8 cellular contexts compared by ENCODE assay signal in the genomic region with DNA sequence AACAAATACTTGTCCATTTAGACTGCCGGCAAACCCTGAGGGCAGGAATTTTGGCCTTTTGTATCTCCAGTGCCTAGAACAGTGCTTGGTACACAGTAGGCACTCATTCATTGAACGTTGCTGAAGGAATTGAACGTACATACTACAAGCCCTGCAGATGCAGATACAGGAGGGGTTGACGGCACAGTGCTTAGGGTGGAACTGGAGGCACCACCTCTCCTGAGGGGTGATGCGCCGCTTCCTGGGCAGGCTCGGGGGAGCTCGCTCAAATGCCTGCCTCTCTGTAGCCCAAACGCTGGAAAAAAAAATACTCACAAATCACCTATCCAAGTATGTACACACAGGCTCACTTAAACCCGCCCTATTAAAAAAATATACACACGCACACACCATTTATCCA. TPM values are rescaled to one million over a fixed set of nuclear protein-coding genes. Genes with fewer than 3 reads are reported as not detected.
DNase-seq lines count a peak whose midpoint lies in the region; ATAC-seq, FAIRE-seq and TF ChIP-seq lines count a peak whose summit lies in the region.

No MANE protein-coding gene starts in this region.

- no peaks in the 10 kb centered on the region for H3K9me3 ChIP-seq in OCI-LY1 (ENCODE audit: low read length)
- no peaks in the 10 kb centered on the region for H3K9me3 ChIP-seq in K562 (replicated peaks; ENCODE audit: control insufficient read depth, insufficient read depth, low read depth, low read length)
- H3K9me3 ChIP-seq in iPS-20b (ENCODE audit: insufficient read depth, low read depth, low read length) = no peaks in the 10 kb centered on the region
- H3K9me3 ChIP-seq in spleen = no peaks in the 10 kb centered on the region

- BruUV-seq in K562 (replicated peaks; lab: Mats Ljungman, UMichigan) = TSS peak; percentile 72

- H3K4me3 ChIP-seq in OCI-LY1 (ENCODE audit: low read depth, low read length, poor library complexity, severe bottlenecking) (peak overlapping the region; percentile 72), K562 (peak overlapping the region; percentile 73), iPS-20b (ENCODE audit: low read length) (peak overlapping the region; percentile 94), spleen (peak overlapping the region; percentile 71 to 84 (median 79))

- H2AFZ ChIP-seq in OCI-LY1 (ENCODE audit: low read length) = peak overlapping the region; percentile 74; the same call in 1 of the 2 replicates
- peak overlapping the region; percentile 92 for H2AFZ ChIP-seq in K562 (ENCODE audit: low read depth, low read length)

- peaks cover 40% of the 10 kb centered on the region for H3K4me1 ChIP-seq in OCI-LY1 (ENCODE audit: insufficient read depth, low read length, severe bottlenecking)
- peaks cover 5 to 10% of the 10 kb centered on the region in 2 experiments; a peak in 3 of 5 replicates for H3K4me1 ChIP-seq in K562 (replicated peaks in 1 of 2; ENCODE audit: control insufficient read depth in 2 of 2, insufficient read depth in 2 of 2, low read length in 2 of 2)
- H3K4me1 ChIP-seq in iPS-20b (ENCODE audit: insufficient read depth, low read length) = peaks cover 10% of the 10 kb centered on the region
- H3K4me1 ChIP-seq in spleen = peaks cover 13 to 52% (median 34%) of the 10 kb centered on the region in 6 donors

- no peak for TF ChIP-seq EP300 in K562 (IDR thresholded peaks at IDR 0.05; ENCODE audit: low read length)

- no peak for TF ChIP-seq RAD21 in K562 (CRISPR knock-in tag; conservative IDR thresholded peaks at IDR 0.05 in 1 of 2, IDR thresholded peaks at IDR 0.05 in 1 of 2)

- peak overlapping the region; percentile 36 for H3K27ac ChIP-seq in OCI-LY1 (ENCODE audit: low read depth, low read length, poor library complexity, severe bottlenecking)
- H3K27ac ChIP-seq in K562 (ENCODE audit: extremely low read depth, low read depth, low read length) = peak overlapping the region; percentile 95
- no peak overlapping the region for H3K27ac ChIP-seq in iPS-20b (ENCODE audit: low read length)
- H3K27ac ChIP-seq in spleen = peak overlapping the region in 7 of 8 donors; percentile 92 to 96 (median 96)

- H3K9me1 ChIP-seq in K562 (ENCODE audit: control insufficient read depth, insufficient read depth, low read length) = no peaks in the 10 kb centered on the region

- H3K27me3 ChIP-seq in OCI-LY1 (ENCODE audit: insufficient read depth, low read length) (no peaks in the 10 kb centered on the region), K562 (ENCODE audit: control insufficient read depth in 2 of 2, insufficient read depth in 2 of 2, low read length in 2 of 2) (no peaks in the 10 kb centered on the region), iPS-20b (ENCODE audit: insufficient read depth, low read length) (no peaks in the 10 kb centered on the region), spleen (replicated peaks in 1 of 7) (no peaks in the 10 kb centered on the region)

- H3K36me3 ChIP-seq in OCI-LY1 (ENCODE audit: insufficient read depth, low read length) (peaks cover 9% of the 10 kb centered on the region; the same call in 1 of the 2 replicates), K562 (ENCODE audit: control insufficient read depth, insufficient read depth, low read length) (peaks cover 15% of the 10 kb centered on the region; the same call in 1 of the 3 replicates), iPS-20b (ENCODE audit: insufficient read depth, low read depth, low read length) (peaks cover 9% of the 10 kb centered on the region), spleen (peaks cover 0 to 24% (median 4%) of the 10 kb centered on the region in 6 donors)

- H3K9ac ChIP-seq in OCI-LY1 (ENCODE audit: low read length) = peak overlapping the region; percentile 89
- H3K9ac ChIP-seq in K562 (ENCODE audit: insufficient read depth in 1 of 2, low read depth in 2 of 2, low read length in 2 of 2) = peak overlapping the region; percentile 89 to 91
- peak overlapping the region; percentile 90; the same call in 1 of the 2 replicates for H3K9ac ChIP-seq in iPS-20b (ENCODE audit: low read depth, low read length)

- TF ChIP-seq CTCF in OCI-LY1 (IDR thresholded peaks at IDR 0.05; ENCODE audit: low read length) (no peak), K562 (IDR thresholded peaks at IDR 0.05 in 2 of 3, conservative IDR thresholded peaks at IDR 0.05 in 1 of 3; ENCODE audit: insufficient read depth in 2 of 3, low read depth in 1 of 3, low read length in 3 of 3) (no peak), spleen (IDR thresholded peaks at IDR 0.05 in 8 of 11, conservative IDR thresholded peaks at IDR 0.05 in 3 of 11) (no peak)

- 3% methylated on average over 11 of the region's 11 CpGs for WGBS in K562 (ENCODE audit: insufficient coverage, low coverage, missing lambda C conversion rate)
- 22 to 33% (median 27%) methylated on average over 11 of the region's 11 CpGs for WGBS in spleen, 5 donors

- peak overlapping the region; percentile 89 for H3K4me2 ChIP-seq in OCI-LY1 (ENCODE audit: low read length)
- H3K4me2 ChIP-seq in K562 (ENCODE audit: insufficient read depth, low read length) = peak overlapping the region; percentile 91

- in situ Hi-C loops in K562 (cut with MboI) = no loop called here

- H3F3A ChIP-seq in OCI-LY1 (ENCODE audit: insufficient read depth, low read length) = no peaks in the 10 kb centered on the region

- TF ChIP-seq POLR2A in K562 (conservative IDR thresholded peaks at IDR 0.05) (no peak), spleen (IDR thresholded peaks at IDR 0.05) (no peak)

- CTCF ChIA-PET in K562 (lab: Yijun Ruan, JAX; ENCODE audit: low intra/inter-chr PET ratio) = no interaction called here

- DNase-seq in AG08396 (ENCODE audit: low spot score) (peak; percentile 30), K562 (ENCODE audit: extremely low read depth in 1 of 4, low spot score in 3 of 4) (peak; percentile 42 to 64 (median 54)), spleen (peak; percentile 79), NAMALWA (ENCODE audit: low spot score) (no peak)

- H3K79me2 ChIP-seq in OCI-LY1 (ENCODE audit: insufficient read depth, low read length) (peaks cover 8% of the 10 kb centered on the region; the same call in 1 of the 2 replicates), K562 (ENCODE audit: control insufficient read depth, insufficient read depth, low read length) (peaks cover 50% of the 10 kb centered on the region)

- peak; percentile 40 for FAIRE-seq in K562 (lab: Jason Lieb, UNC)

- POLR2A ChIA-PET in K562 (lab: Yijun Ruan, JAX) = interaction anchor here (0.5 to 1.9 kb wide), 3 partner anchors 11 to 16 kb away, joined by 3 to 11 read pairs (median 3); no protein-coding TSS in a partner anchor

- no peaks in the 10 kb centered on the region for H3K9me2 ChIP-seq in OCI-LY1 (ENCODE audit: low read depth, low read length)

- ATAC-seq in GM18519 (IDR thresholded peaks at IDR 0.05; ENCODE audit: low FRiP score, unreplicated experiment) (peak; percentile 32), HG03060 (IDR thresholded peaks at IDR 0.05; ENCODE audit: low read depth, unreplicated experiment) (peak; percentile 24), K562 (peak; percentile 79)

- H4K20me1 ChIP-seq in OCI-LY1 (ENCODE audit: insufficient read depth, low read length) = no peaks in the 10 kb centered on the region
- H4K20me1 ChIP-seq in K562 (replicated peaks; ENCODE audit: control insufficient read depth, insufficient read depth, low read length) = no peaks in the 10 kb centered on the region

- intact Hi-C loops in K562 (cut with micrococcal nuclease) (no loop called here), spleen (cut with DNase I; ENCODE audit: low total_unique reads) (no loop called here)

TF ChIP-seq in K562, 482 proteins besides CTCF, POLR2A, EP300 and RAD21 (continues in another document):
- TF ChIP-seq CBX2 (IDR thresholded peaks at IDR 0.05; ENCODE audit: insufficient read depth, low read length, poor library complexity, severe bottlenecking) = no peak

RNA-seq across cellular contexts. Expression of a gene that starts 0.6 kb away (rescaled TPM):
- total RNA-seq in K562 (2011; cell fraction: chromatin; rRNA removed; ENCODE audit: low replicate concordance) = 37.2 and 47.8 TPM in 2 replicates
- total RNA-seq in K562 (2011; cell fraction: nucleolus; rRNA removed) = 16.3 and 18.2 TPM in 2 replicates
- total RNA-seq in K562 (2011; cell fraction: nucleoplasm; rRNA removed) = 15.5 and 20.3 TPM in 2 replicates
- total RNA-seq in K562 (2014; rRNA removed) (17.9 and 30.9 TPM in 2 replicates), K562 (2014; rRNA removed; fragmentation: Illumina TruSeq; extraction: Trizol) (32.5 and 35.7 TPM in 2 replicates), K562 (2015; rRNA removed; fragmentation: Illumina TruSeq; extraction: Trizol) (25.2 and 30.8 TPM in 2 replicates), K562 (2021) (18.7 and 24.1 TPM in 2 replicates), spleen (10 to 100 TPM; 35.5 to 55.4 (median 45.2) TPM)
- polyA plus RNA-seq in K562 (2011; rRNA removed) (20.4 and 28.0 TPM in 2 replicates), K562 (2014; fragmentation: Illumina TruSeq; extraction: Trizol) (23.3 and 24.8 TPM in 2 replicates), K562 (2014; fragmentation: Nextera tagmentation; extraction: Ambion mirVana) (100 to 1,000 TPM in 1 of 2 experiments, 10 to 100 TPM in 1; 85.9 to 101 TPM), K562 (2014; rRNA removed) (23.3 and 24.1 TPM in 2 replicates), spleen (10 to 100 TPM; 16.6 to 36.9 (median 22.5) TPM)
- 3.2 and 10.3 TPM in 2 replicates for polyA plus RNA-seq in K562 (2011; cell fraction: cytosol; rRNA removed)
- polyA plus RNA-seq in K562 (2011; cell fraction: nucleus; rRNA removed) = 24.0 and 27.4 TPM in 2 replicates
- 19.1 and 19.4 TPM in 2 replicates for polyA plus RNA-seq in K562 (2012)
- polyA minus RNA-seq in K562 (2011; rRNA and poly(A)+ RNA removed) = 18.8 and 24.0 TPM in 2 replicates
- polyA minus RNA-seq in K562 (2011; cell fraction: cytosol; rRNA and poly(A)+ RNA removed) = 1.9 and 7.2 TPM in 2 replicates
- 30.7 and 44.8 TPM in 2 replicates for polyA minus RNA-seq in K562 (2011; cell fraction: nucleus; rRNA and poly(A)+ RNA removed)

RNA-seq across cellular contexts. Expression of a gene that starts 52.0 kb away (rescaled TPM):
- total RNA-seq in K562 (2011; cell fraction: chromatin; rRNA removed; ENCODE audit: low replicate concordance) = not detected in 2 replicates
- not detected in 2 replicates for total RNA-seq in K562 (2011; cell fraction: nucleolus; rRNA removed)
- not detected in 2 replicates for total RNA-seq in K562 (2011; cell fraction: nucleoplasm; rRNA removed)
- total RNA-seq in K562 (2014; rRNA removed) (not detected in 2 replicates), K562 (2014; rRNA removed; fragmentation: Illumina TruSeq; extraction: Trizol) (0.10 TPM in 1 of 2 replicates, not detected in the other), K562 (2015; rRNA removed; fragmentation: Illumina TruSeq; extraction: Trizol) (not detected in 2 replicates), K562 (2021) (0.09 and 0.20 TPM in 2 replicates), spleen (1 to 10 TPM in 1 of 7 donors, not detected in 6; 2.9 TPM)
- polyA plus RNA-seq in K562 (2011; rRNA removed) (0.07 TPM in 1 of 2 replicates, not detected in the other), K562 (2014; fragmentation: Illumina TruSeq; extraction: Trizol) (not detected in 2 replicates), K562 (2014; fragmentation: Nextera tagmentation; extraction: Ambion mirVana) (under 1 TPM; 0.06 to 0.14 TPM), K562 (2014; rRNA removed) (0.20 TPM in 1 of 2 replicates, not detected in the other), spleen (under 1 TPM in 1 of 3 donors, not detected in 2; 0.09 TPM)
- not detected in 2 replicates for polyA plus RNA-seq in K562 (2011; cell fraction: cytosol; rRNA removed)
- not detected in 2 replicates for polyA plus RNA-seq in K562 (2011; cell fraction: nucleus; rRNA removed)
- polyA plus RNA-seq in K562 (2012) = not detected in 2 replicates
- not detected in 2 replicates for polyA minus RNA-seq in K562 (2011; rRNA and poly(A)+ RNA removed)
- polyA minus RNA-seq in K562 (2011; cell fraction: cytosol; rRNA and poly(A)+ RNA removed) = not detected in 2 replicates
- not detected in 2 replicates for polyA minus RNA-seq in K562 (2011; cell fraction: nucleus; rRNA and poly(A)+ RNA removed)

Comparison
In these comparisons a context has a peak if more than half of its experiments do, and no peak if none do; other contexts are left out.
1. ATAC-seq: peak in every context shown above with its lines; median percentile 79 in K562; 32 in GM18519; 24 in HG03060.